8 cellular contexts compared by ENCODE assay signal in genomic region chr14:64938972-64939816, GRCh38.
DNase-seq lines count a peak whose midpoint lies in the region; ATAC-seq lines count a peak whose summit lies in the region.
"Had no signal": no experiment of that assay in that cellular context is flagged by ENCODE, and none has a peak within 500 bp of the region (broad histone marks: within the 10 kb centered on the region; RNA-seq: fewer than 3 reads in every experiment).

No MANE protein-coding gene starts in this region.

- H3K9me3 ChIP-seq in muscle layer of duodenum (ENCODE audit: control insufficient read depth in 1 of 2, low read length in 2 of 2): no peaks in the 10 kb centered on the region

- ATAC-seq in GM21360 (IDR thresholded peaks at IDR 0.05; ENCODE audit: unreplicated experiment): no peak
- ATAC-seq: activated CD4-positive, CD25-positive, alpha-beta regulatory T cell treated with anti-CD3 and anti-CD28 coated beads, Interleukin-2, amount 50 U/mL, for 24 hours had no signal

- no peak overlapping the region for H3K4me3 ChIP-seq in muscle layer of duodenum (ENCODE audit: low read depth in 1 of 2, low read length in 2 of 2)

- DNase-seq in NCI-H187 treated with DMSO at 0.1 percent for 48 hours (lab: John Stamatoyannopoulos, UW) (peak; percentile 37), NCI-H187 (lab: John Stamatoyannopoulos, UW) (no peak), NCI-H748 treated with DMSO at 0.1 percent for 48 hours (lab: John Stamatoyannopoulos, UW) (peak; percentile 48), superior temporal gyrus (ENCODE audit: extremely low spot score) (no peak)
- DNase-seq: posterior cingulate gyrus had no signal

- peaks cover 0 to 7% of the 10 kb centered on the region in 2 donors for H3K4me1 ChIP-seq in muscle layer of duodenum (ENCODE audit: control insufficient read depth in 1 of 2, insufficient read depth in 2 of 2, low read length in 2 of 2)

- H3K27ac ChIP-seq in muscle layer of duodenum (ENCODE audit: low read length): peak overlapping the region; percentile 20

- H3K36me3 ChIP-seq in muscle layer of duodenum (ENCODE audit: control insufficient read depth in 1 of 2, insufficient read depth in 2 of 2, low read length in 2 of 2): peaks cover 0 to 4% of the 10 kb centered on the region in 2 donors

- H3K27me3 ChIP-seq in muscle layer of duodenum (ENCODE audit: low read depth, low read length): no peaks in the 10 kb centered on the region

Comparison
In these comparisons a context has a peak if more than half of its experiments do, and no peak if none do; other contexts are left out.
1. DNase-seq: peak in NCI-H187 treated with DMSO at 0.1 percent for 48 hours (single experiment) and NCI-H748 treated with DMSO at 0.1 percent for 48 hours (single experiment); none in NCI-H187 (0 of 2) and superior temporal gyrus (single experiment).